In genomic region chr2:233075141-233075965, GRCh38 we compare ENCODE assay signal across 10 cellular contexts. TPM values are rescaled to one million over a fixed set of nuclear protein-coding genes. Genes with fewer than 3 reads are reported as not detected.
DNase-seq lines count a peak whose midpoint lies in the region; ATAC-seq, FAIRE-seq and TF ChIP-seq lines count a peak whose summit lies in the region.
"Had no signal": no experiment of that assay in that cellular context is flagged by ENCODE, and none has a peak within 500 bp of the region (broad histone marks: within the 10 kb centered on the region; RNA-seq: fewer than 3 reads in every experiment).

No MANE protein-coding gene starts in this region.

- peaks cover 3% of the 10 kb centered on the region for H3K9me3 Mint-ChIP-seq in stimulated activated memory B cell treated with anti-CD40 and anti-IgM and Interleukin-4, amounts not matched to agents 10 μg/mL and 1 μg/mL and 100 μg/mL, for 72 hours

- no peak for TF ChIP-seq RAD21 in GM12878 (IDR thresholded peaks at IDR 0.05; ENCODE audit: insufficient read depth, low read depth, low read length)

- RAD21 ChIA-PET in GM12878 (lab: Charles Lee; ENCODE audit: unreplicated experiment), result interaction anchor here (0.6 to 15.1 kb wide), 8 partner anchors 10 to 148 kb away, joined by 3 to 361 read pairs (median 8); partner anchors contain the start of gene INPP5D

- no peak overlapping the region for H3K4me3 Mint-ChIP-seq in stimulated activated memory B cell treated with anti-CD40 and anti-IgM and Interleukin-4, amounts not matched to agents 10 μg/mL and 1 μg/mL and 100 μg/mL, for 72 hours

- H3K9me3 ChIP-seq in GM12878 (replicated peaks; ENCODE audit: control insufficient read depth, insufficient read depth, low read length), result peaks cover 7% of the 10 kb centered on the region; the same call in 2 of the 3 replicates

- H3K4me3 ChIP-seq in GM12878, result peak overlapping the region; percentile 17; the same call in 1 of the 2 replicates

- no peak overlapping the region for H2AFZ ChIP-seq in GM12878 (ENCODE audit: control insufficient read depth, low read depth, low read length)

- H3K4me1 ChIP-seq in GM12878 (ENCODE audit: control insufficient read depth, insufficient read depth, low read length), result peaks cover 83% of the 10 kb centered on the region

- peak; percentile 1 to 2 for ATAC-seq in activated CD4-positive, CD25-positive, alpha-beta regulatory T cell treated with anti-CD3 and anti-CD28 coated beads, Interleukin-2, amount 50 U/mL, for 24 hours
- peak; percentile 27 for ATAC-seq in HG03064 (IDR thresholded peaks at IDR 0.05; ENCODE audit: low read depth, unreplicated experiment)
- peak; percentile 48 for ATAC-seq in GM12878
- ATAC-seq in stimulated activated memory B cell treated with anti-CD40 and anti-IgM and Interleukin-4, amounts not matched to agents 10 μg/mL and 1 μg/mL and 100 μg/mL, for 72 hours, result peak; percentile 73

- no peak for DNase-seq in activated CD4-positive, CD25-positive, alpha-beta regulatory T cell treated with anti-CD3 and anti-CD28 coated beads, Interleukin-2, amount 50 U/mL, for 72 hours
- DNase-seq in GM12878 (ENCODE audit: low read depth, low spot score) (no peak), GDM1 (lab: John Stamatoyannopoulos, UW) (no peak), substantia nigra (lab: John Stamatoyannopoulos, UW) (no peak), foreskin melanocyte (no peak)

- no peaks in the 10 kb centered on the region for H3K27me3 ChIP-seq in GM12878 (replicated peaks in 1 of 2; ENCODE audit: control insufficient read depth in 2 of 2, insufficient read depth in 2 of 2, low read length in 1 of 2)

- intact Hi-C loops in GM12878 (cut with micrococcal nuclease; ENCODE audit: unreplicated experiment), result no loop called here

- peak overlapping the region; percentile 51 for H3K9ac ChIP-seq in GM12878 (ENCODE audit: control insufficient read depth, insufficient read depth, low read length)

- no peaks in the 10 kb centered on the region for H3K27me3 Mint-ChIP-seq in stimulated activated memory B cell treated with anti-CD40 and anti-IgM and Interleukin-4, amounts not matched to agents 10 μg/mL and 1 μg/mL and 100 μg/mL, for 72 hours

- no peak for FAIRE-seq in GM12878 (lab: Jason Lieb, UNC)

- peaks cover 34% of the 10 kb centered on the region for H3K36me3 Mint-ChIP-seq in stimulated activated memory B cell treated with anti-CD40 and anti-IgM and Interleukin-4, amounts not matched to agents 10 μg/mL and 1 μg/mL and 100 μg/mL, for 72 hours

- no peak overlapping the region for H3K27ac Mint-ChIP-seq in stimulated activated memory B cell treated with anti-CD40 and anti-IgM and Interleukin-4, amounts not matched to agents 10 μg/mL and 1 μg/mL and 100 μg/mL, for 72 hours

- SMC1A ChIA-PET in GM12878 (lab: Charles Lee; ENCODE audit: uncharacterized antibody, unreplicated experiment), result interaction anchor here (0.7 to 17.9 kb wide), 10 partner anchors 10 to 175 kb away, joined by 3 to 351 read pairs (median 4); partner anchors contain the start of gene INPP5D

- peak overlapping the region; percentile 89 for H3K27ac ChIP-seq in GM12878 (ENCODE audit: control insufficient read depth, insufficient read depth)
- no peak overlapping the region for H3K27ac ChIP-seq in substantia nigra (ENCODE audit: low read depth, low read length, poor library complexity, severe bottlenecking)

- H3K36me3 ChIP-seq in GM12878 (ENCODE audit: control insufficient read depth in 2 of 2, insufficient read depth in 2 of 2, low read length in 1 of 2), result peaks cover 9 to 29% of the 10 kb centered on the region in 2 experiments

- in situ Hi-C loops in GM12878 (cut with MboI), result no loop called here

- TF ChIP-seq POLR2A in GM12878 (IDR thresholded peaks at IDR 0.05; ENCODE audit: low read depth, low read length), result peak; percentile 46; the same call in 1 of the 2 replicates

- whole genome bisulfite sequencing in GM12878 (ENCODE audit: insufficient coverage, insufficient replicate concordance, low lambda C conversion rate, missing lambda C conversion rate), result 3% methylated on average over 6 of the region's 6 CpGs

- POLR2A ChIA-PET in GM12878 (lab: Charles Lee), result interaction anchor here (0.6 to 11.9 kb wide), 9 partner anchors 9 to 122 kb away, joined by 3 to 271 read pairs (median 5); partner anchors contain the start of gene INPP5D

- no TSS peak for BruUV-seq in GM12878 (replicated peaks; lab: Mats Ljungman, UMichigan)

- peak in 1 of 2 experiments; percentile 32; a peak in 1 of 4 replicates for TF ChIP-seq EP300 in GM12878 (IDR thresholded peaks at IDR 0.05; ENCODE audit: borderline replicate concordance in 1 of 2, control insufficient read depth in 1 of 2, low read depth in 2 of 2, low read length in 2 of 2)

- H3K79me2 ChIP-seq in GM12878 (ENCODE audit: control insufficient read depth, insufficient read depth, low read length), result peaks cover 82% of the 10 kb centered on the region

- H3K4me2 ChIP-seq in GM12878 (ENCODE audit: control insufficient read depth, insufficient read depth), result peak overlapping the region; percentile 90

- no peak for TF ChIP-seq CTCF in GM12878 (IDR thresholded peaks at IDR 0.05 in 2 of 3, conservative IDR thresholded peaks at IDR 0.05 in 1 of 3; ENCODE audit: control insufficient read depth in 2 of 3, extremely low read depth in 1 of 3, insufficient read depth in 1 of 3, low read depth in 3 of 3, low read length in 3 of 3)

- H3K4me1 Mint-ChIP-seq in stimulated activated memory B cell treated with anti-CD40 and anti-IgM and Interleukin-4, amounts not matched to agents 10 μg/mL and 1 μg/mL and 100 μg/mL, for 72 hours, result peaks cover 41% of the 10 kb centered on the region

- CTCF ChIA-PET in GM12878 (lab: Yijun Ruan, JAX), result interaction anchor here (0.9 to 4.2 kb wide), 9 partner anchors 9 to 180 kb away, joined by 3 to 46 read pairs (median 4); partner anchors contain the start of genes ATG16L1 and INPP5D

- H4K20me1 ChIP-seq in GM12878 (ENCODE audit: control insufficient read depth, insufficient read depth), result no peaks in the 10 kb centered on the region; the same call in 1 of the 2 replicates

TF ChIP-seq in GM12878, 131 proteins besides CTCF, POLR2A, EP300 and RAD21 (continues in another document):
- TF ChIP-seq E2F8 (IDR thresholded peaks at IDR 0.05; ENCODE audit: low read depth, partially characterized antibody), result no peak

RNA-seq across cellular contexts. Expression of gene INPP5D, which starts 15.2 kb away (rescaled TPM):
- total RNA-seq in GM12878 (2013; cell fraction: nucleolus; rRNA removed), result 345 and 366 TPM in 2 replicates
- 66.2 and 89.5 TPM in 2 replicates for total RNA-seq in GM12878 (2014; rRNA removed)
- total RNA-seq in GM12878 (2014; rRNA removed; fragmentation: Illumina TruSeq; extraction: Trizol), result 64.9 and 74.6 TPM in 2 replicates
- total RNA-seq in GM12878 (2021), result 126 and 139 TPM in 2 replicates
- 51.0 TPM for polyA plus RNA-seq in GM12878 (2011; ENCODE audit: low read depth)
- polyA plus RNA-seq in GM12878 (2011; rRNA removed), result 24.3 and 43.0 TPM in 2 replicates
- 39.4 and 45.6 TPM in 2 replicates for polyA plus RNA-seq in GM12878 (2011; cell fraction: cytosol; rRNA removed)
- polyA plus RNA-seq in GM12878 (2011; cell fraction: nucleus; rRNA removed), result 143 and 184 TPM in 2 replicates
- 79.5 and 83.6 TPM in 2 replicates for polyA plus RNA-seq in GM12878 (2012)
- polyA plus RNA-seq in GM12878 (2014; fragmentation: Illumina TruSeq; extraction: Trizol), result 78.1 and 101 TPM in 2 replicates
- 10 to 100 TPM; 11.8 to 19.4 TPM for polyA plus RNA-seq in GM12878 (2014; fragmentation: Nextera tagmentation; extraction: Ambion mirVana)
- 88.1 and 102 TPM in 2 replicates for polyA plus RNA-seq in GM12878 (2014; rRNA removed)
- 100 to 1,000 TPM; 101 to 104 TPM for polyA plus RNA-seq in GM12878 (2016; fragmentation: Nextera tagmentation; extraction: Ambion mirVana)
- 142 and 157 TPM in 2 replicates for polyA minus RNA-seq in GM12878 (2011; rRNA and poly(A)+ RNA removed)
- 40.2 and 55.8 TPM in 2 replicates for polyA minus RNA-seq in GM12878 (2011; cell fraction: cytosol; rRNA and poly(A)+ RNA removed)
- 114 and 175 TPM in 2 replicates for polyA minus RNA-seq in GM12878 (2011; cell fraction: nucleus; rRNA and poly(A)+ RNA removed)

RNA-seq across cellular contexts. Expression of gene NEU2, which starts 42.9 kb away (rescaled TPM):
- not detected in 2 replicates for total RNA-seq in GM12878 (2013; cell fraction: nucleolus; rRNA removed)
- total RNA-seq in GM12878 (2014; rRNA removed) (not detected in 2 replicates), GM12878 (2014; rRNA removed; fragmentation: Illumina TruSeq; extraction: Trizol) (not detected in 2 replicates), GM12878 (2021) (not detected in 2 replicates)
- not detected for polyA plus RNA-seq in GM12878 (2011; ENCODE audit: low read depth)
- polyA plus RNA-seq in GM12878 (2011; rRNA removed) (not detected in 2 replicates), GM12878 (2014; fragmentation: Illumina TruSeq; extraction: Trizol) (not detected in 2 replicates), GM12878 (2014; fragmentation: Nextera tagmentation; extraction: Ambion mirVana) (not detected), GM12878 (2014; rRNA removed) (not detected in 2 replicates), GM12878 (2016; fragmentation: Nextera tagmentation; extraction: Ambion mirVana) (not detected)
- not detected in 2 replicates for polyA plus RNA-seq in GM12878 (2011; cell fraction: cytosol; rRNA removed)
- polyA plus RNA-seq in GM12878 (2011; cell fraction: nucleus; rRNA removed), result not detected in 2 replicates
- polyA plus RNA-seq in GM12878 (2012), result not detected in 2 replicates
- not detected in 2 replicates for polyA minus RNA-seq in GM12878 (2011; rRNA and poly(A)+ RNA removed)
- polyA minus RNA-seq in GM12878 (2011; cell fraction: cytosol; rRNA and poly(A)+ RNA removed), result not detected in 2 replicates
- polyA minus RNA-seq in GM12878 (2011; cell fraction: nucleus; rRNA and poly(A)+ RNA removed), result not detected in 2 replicates
- total RNA-seq: dermis microvascular lymphatic vessel endothelial cell had no signal
- polyA plus RNA-seq: AG04450 had no signal

Comparison
In these comparisons a context has a peak if more than half of its experiments do, and no peak if none do; other contexts are left out.
1. ATAC-seq: peak in every context shown above with its lines; median percentile 73 in stimulated activated memory B cell treated with anti-CD40 and anti-IgM and Interleukin-4, amounts not matched to agents 10 μg/mL and 1 μg/mL and 100 μg/mL, for 72 hours; 48 in GM12878; 27 in HG03064; 2 in activated CD4-positive, CD25-positive, alpha-beta regulatory T cell treated with anti-CD3 and anti-CD28 coated beads, Interleukin-2, amount 50 U/mL, for 24 hours.